11 cellular contexts compared by ENCODE assay signal in the genomic region with DNA sequence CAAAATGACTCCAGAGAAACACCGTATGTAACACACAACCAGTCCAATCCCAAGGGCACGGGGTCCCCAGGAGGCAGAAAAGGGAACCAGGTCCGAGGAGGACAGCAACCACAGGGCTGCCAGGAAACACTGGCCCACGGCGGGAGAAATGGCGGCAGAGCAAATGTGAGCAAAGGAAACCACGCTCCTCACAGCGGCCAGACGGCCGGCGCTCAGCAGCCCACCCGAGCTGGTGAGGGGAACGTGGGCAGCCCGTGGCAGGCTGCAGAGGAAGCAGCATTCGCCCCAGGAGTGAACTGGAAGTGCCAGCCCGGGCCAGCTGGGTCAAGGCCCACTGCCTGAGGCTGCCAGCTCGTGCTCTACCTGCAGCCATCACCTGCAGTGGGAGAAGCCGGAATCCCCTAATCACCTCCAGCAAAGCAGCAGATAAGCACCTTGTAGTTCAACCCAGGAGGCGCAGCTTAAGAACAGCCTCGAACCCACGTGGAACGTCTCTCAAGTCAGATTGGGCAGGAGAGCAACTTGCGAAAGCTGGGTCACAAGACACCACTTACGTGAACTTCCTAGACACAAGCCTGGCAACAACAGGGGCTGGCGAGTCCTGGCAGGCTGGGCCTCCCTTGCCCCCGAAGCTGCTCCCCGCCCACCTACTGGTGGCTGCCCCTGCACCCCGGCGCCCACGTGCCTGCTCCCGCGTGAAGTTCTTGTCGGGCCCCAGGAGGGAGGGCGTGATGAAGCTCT. TPM values are rescaled to one million over a fixed set of nuclear protein-coding genes. Genes with fewer than 3 reads are reported as not detected.
DNase-seq lines count a peak whose midpoint lies in the region; ATAC-seq and TF ChIP-seq lines count a peak whose summit lies in the region.
"Had no signal": no experiment of that assay in that cellular context is flagged by ENCODE, and none has a peak within 500 bp of the region (broad histone marks: within the 10 kb centered on the region; RNA-seq: fewer than 3 reads in every experiment).

No MANE protein-coding gene starts in this region.

- no peaks in the 10 kb centered on the region for H3K27me3 Mint-ChIP-seq in activated naive CD8-positive, alpha-beta T cell treated with anti-CD3 and anti-CD28 coated beads for 36 hours
- no peaks in the 10 kb centered on the region for H3K27me3 Mint-ChIP-seq in activated naive CD8-positive, alpha-beta T cell treated with anti-CD3 and anti-CD28 coated beads, Interleukin-2, amount 50 U/mL, for 24 hours
- H3K27me3 Mint-ChIP-seq in brain = no peaks in the 10 kb centered on the region

- H3K27me3 ChIP-seq in upper lobe of left lung = no peaks in the 10 kb centered on the region

- TF ChIP-seq POLR2A in upper lobe of left lung (IDR thresholded peaks at IDR 0.05) = peak in 1 of 4 donors; percentile 55

- H3K9me3 Mint-ChIP-seq in activated naive CD8-positive, alpha-beta T cell treated with anti-CD3 and anti-CD28 coated beads for 36 hours = no peaks in the 10 kb centered on the region
- no peaks in the 10 kb centered on the region for H3K9me3 Mint-ChIP-seq in activated naive CD8-positive, alpha-beta T cell treated with anti-CD3 and anti-CD28 coated beads, Interleukin-2, amount 50 U/mL, for 24 hours
- no peaks in the 10 kb centered on the region for H3K9me3 Mint-ChIP-seq in brain
- H3K9me3 Mint-ChIP-seq: activated T-cell treated with anti-CD3 and anti-CD28 coated beads, Interleukin-2, amount 50 U/mL, for 4 hours had no signal

- H3K27ac Mint-ChIP-seq in activated naive CD8-positive, alpha-beta T cell treated with anti-CD3 and anti-CD28 coated beads for 36 hours = no peak overlapping the region
- H3K27ac Mint-ChIP-seq in activated naive CD8-positive, alpha-beta T cell treated with anti-CD3 and anti-CD28 coated beads, Interleukin-2, amount 50 U/mL, for 24 hours = no peak overlapping the region
- H3K27ac Mint-ChIP-seq in brain = peak overlapping the region in 4 of 5 experiments; percentile 21 to 85 (median 76)

- H3K27ac ChIP-seq in upper lobe of left lung = peak overlapping the region; percentile 57 to 83 (median 78)
- H3K27ac ChIP-seq: thoracic aorta had no signal

- ATAC-seq in activated naive CD8-positive, alpha-beta T cell treated with anti-CD3 and anti-CD28 coated beads, Interleukin-2, amount 50 U/mL, for 24 hours = no peak
- ATAC-seq in upper lobe of left lung (ENCODE audit: low FRiP score in 2 of 2) (peak in 1 of 2 donors; percentile 10), GM18502 (IDR thresholded peaks at IDR 0.05; ENCODE audit: poor library complexity, unreplicated experiment) (no peak)
- ATAC-seq: activated T-cell treated with anti-CD3 and anti-CD28 coated beads, Interleukin-2, amount 50 U/mL, for 4 hours had no signal

- H3K4me1 Mint-ChIP-seq in activated naive CD8-positive, alpha-beta T cell treated with anti-CD3 and anti-CD28 coated beads for 36 hours = peaks cover 15% of the 10 kb centered on the region
- peaks cover 15% of the 10 kb centered on the region for H3K4me1 Mint-ChIP-seq in activated naive CD8-positive, alpha-beta T cell treated with anti-CD3 and anti-CD28 coated beads, Interleukin-2, amount 50 U/mL, for 24 hours
- H3K4me1 Mint-ChIP-seq in brain = peaks cover 31% of the 10 kb centered on the region

- no peak for TF ChIP-seq EP300 in upper lobe of left lung (IDR thresholded peaks at IDR 0.05)

- H3K9me3 ChIP-seq in upper lobe of left lung = no peaks in the 10 kb centered on the region
- H3K9me3 ChIP-seq: thoracic aorta had no signal

- H3K4me1 ChIP-seq in upper lobe of left lung = peaks cover 6 to 37% (median 17%) of the 10 kb centered on the region in 4 donors

- 67 to 72% methylated on average over 29 to 33 of the region's 34 CpGs for WGBS in upper lobe of left lung, 2 donors

- DNase-seq in activated naive CD8-positive, alpha-beta T cell treated with anti-CD3 and anti-CD28 coated beads for 36 hours = no peak
- no peak for DNase-seq in activated naive CD8-positive, alpha-beta T cell treated with anti-CD3 and anti-CD28 coated beads, Interleukin-2, amount 50 U/mL, for 24 hours
- DNase-seq in medulla oblongata (ENCODE audit: extremely low spot score) (peak; percentile 80), upper lobe of left lung (peak; percentile 81 to 83), DMS79 treated with DMSO at 0.1 percent for 48 hours (lab: John Stamatoyannopoulos, UW) (no peak), OCI-M2 (lab: John Stamatoyannopoulos, UW; ENCODE audit: unreplicated experiment) (no peak)
- DNase-seq: activated T-cell treated with anti-CD3 and anti-CD28 coated beads, Interleukin-2, amount 50 U/mL, for 4 hours; stimulated activated CD4-positive, alpha-beta T cell treated with anti-CD3 and anti-CD28 coated beads, Interleukin-1b, Interleukin-23, amount 100 ng/mL, for 48 hours had no signal

- H3K4me3 ChIP-seq in upper lobe of left lung = peak overlapping the region in 1 of 4 donors; percentile 15
- H3K4me3 ChIP-seq: thoracic aorta had no signal

- TF ChIP-seq CTCF in brain (conservative IDR thresholded peaks at IDR 0.05) (no peak), upper lobe of left lung (IDR thresholded peaks at IDR 0.05) (peak in 1 of 6 experiments; percentile 6)

- H3K4me3 Mint-ChIP-seq in activated naive CD8-positive, alpha-beta T cell treated with anti-CD3 and anti-CD28 coated beads for 36 hours = peak overlapping the region; percentile 25
- no peak overlapping the region for H3K4me3 Mint-ChIP-seq in activated naive CD8-positive, alpha-beta T cell treated with anti-CD3 and anti-CD28 coated beads, Interleukin-2, amount 50 U/mL, for 24 hours
- peak overlapping the region in 1 of 5 experiments; percentile 11 for H3K4me3 Mint-ChIP-seq in brain
- H3K4me3 Mint-ChIP-seq: activated T-cell treated with anti-CD3 and anti-CD28 coated beads, Interleukin-2, amount 50 U/mL, for 4 hours had no signal

- H3K36me3 Mint-ChIP-seq in activated naive CD8-positive, alpha-beta T cell treated with anti-CD3 and anti-CD28 coated beads for 36 hours = peaks cover 23% of the 10 kb centered on the region
- H3K36me3 Mint-ChIP-seq in activated naive CD8-positive, alpha-beta T cell treated with anti-CD3 and anti-CD28 coated beads, Interleukin-2, amount 50 U/mL, for 24 hours (ENCODE audit: low read depth) = peaks cover 25% of the 10 kb centered on the region
- H3K36me3 Mint-ChIP-seq in brain = peaks cover 19% of the 10 kb centered on the region

- H3K36me3 ChIP-seq in upper lobe of left lung = peaks cover 0 to 10% (median 4%) of the 10 kb centered on the region in 4 donors
- H3K36me3 ChIP-seq: thoracic aorta had no signal

RNA-seq across cellular contexts. Expression of a gene that starts 6.7 kb away (rescaled TPM):
- 10 to 100 TPM; 63.2 to 64.0 TPM for total RNA-seq in activated naive CD8-positive, alpha-beta T cell treated with anti-CD3 and anti-CD28 coated beads for 36 hours
- polyA plus RNA-seq in brain (ENCODE audit: insufficient read depth, low read depth, low replicate concordance) = 18.1 TPM
- total RNA-seq in upper lobe of left lung = 10 to 100 TPM; 36.4 to 75.6 (median 49.9) TPM

Comparison
In these comparisons a context has a peak if more than half of its experiments do, and no peak if none do; other contexts are left out.
1. DNase-seq: peak in medulla oblongata (single experiment) and upper lobe of left lung (2 of 2); none in activated naive CD8-positive, alpha-beta T cell treated with anti-CD3 and anti-CD28 coated beads for 36 hours (single experiment), activated naive CD8-positive, alpha-beta T cell treated with anti-CD3 and anti-CD28 coated beads, Interleukin-2, amount 50 U/mL, for 24 hours (single experiment), DMS79 treated with DMSO at 0.1 percent for 48 hours (single experiment) and OCI-M2 (single experiment).
2. H3K27ac Mint-ChIP-seq: peak in brain (4 of 5); none in activated naive CD8-positive, alpha-beta T cell treated with anti-CD3 and anti-CD28 coated beads for 36 hours (single experiment) and activated naive CD8-positive, alpha-beta T cell treated with anti-CD3 and anti-CD28 coated beads, Interleukin-2, amount 50 U/mL, for 24 hours (single experiment).